Comparison of ENCODE assay signal across 16 cellular contexts in genomic region chr10:14349081-14349480, GRCh38.
"Had no signal": no experiment of that assay in that cellular context is flagged by ENCODE, and none has a peak within 500 bp of the region (broad histone marks: within the 10 kb centered on the region; RNA-seq: fewer than 3 reads in every experiment).

No MANE protein-coding gene starts in this region.

- H3K27me3 ChIP-seq: body of pancreas had no signal

- DNase-seq: activated CD4-positive, alpha-beta T cell treated with anti-CD3 and anti-CD28 coated beads for 48 hours; activated CD8-positive, alpha-beta T cell treated with anti-CD3 and anti-CD28 coated beads, Interleukin-2, amount 10 ng/mL, durations not matched to agents 7 days and 5 days; activated naive CD4-positive, alpha-beta T cell treated with Interleukin-2 at 50 U/mL for 16 hours; body of pancreas; effector memory CD4-positive, alpha-beta T cell; lower lobe of right lung; naive thymus-derived CD4-positive, alpha-beta T cell; psoas muscle; spleen; stimulated activated CD4-positive, alpha-beta T cell treated with anti-CD3 and anti-CD28 coated beads, Interleukin-1b, Interleukin-23, amount 100 ng/mL, for 48 hours; T-helper 17 cell had no signal

- H3K36me3 ChIP-seq: lower lobe of right lung, neutrophil, spleen had no signal

- ATAC-seq: activated CD8-positive, alpha-beta T cell treated with anti-CD3 and anti-CD28 coated beads, Interleukin-2, amount 10 ng/mL, durations not matched to agents 7 days and 5 days; body of pancreas; lower lobe of right lung; naive thymus-derived CD4-positive, alpha-beta T cell; psoas muscle; sciatic nerve; stimulated activated memory B cell treated with anti-CD40 and anti-IgM and Interleukin-4, amounts not matched to agents 10 μg/mL and 1 μg/mL and 100 μg/mL, for 72 hours; T-helper 17 cell; WTC11 had no signal

- H3K4me1 ChIP-seq: lower lobe of right lung, psoas muscle, spleen had no signal

- H3K27ac ChIP-seq: body of pancreas, epithelial cell of prostate, lower lobe of right lung, neutrophil, psoas muscle, spleen had no signal

- H3K9me3 ChIP-seq: body of pancreas, lower lobe of right lung, neutrophil, psoas muscle, spleen had no signal

- H3K4me3 ChIP-seq: body of pancreas, lower lobe of right lung, psoas muscle, spleen had no signal
